Comparison of ENCODE assay signal across 8 cellular contexts in the genomic region with DNA sequence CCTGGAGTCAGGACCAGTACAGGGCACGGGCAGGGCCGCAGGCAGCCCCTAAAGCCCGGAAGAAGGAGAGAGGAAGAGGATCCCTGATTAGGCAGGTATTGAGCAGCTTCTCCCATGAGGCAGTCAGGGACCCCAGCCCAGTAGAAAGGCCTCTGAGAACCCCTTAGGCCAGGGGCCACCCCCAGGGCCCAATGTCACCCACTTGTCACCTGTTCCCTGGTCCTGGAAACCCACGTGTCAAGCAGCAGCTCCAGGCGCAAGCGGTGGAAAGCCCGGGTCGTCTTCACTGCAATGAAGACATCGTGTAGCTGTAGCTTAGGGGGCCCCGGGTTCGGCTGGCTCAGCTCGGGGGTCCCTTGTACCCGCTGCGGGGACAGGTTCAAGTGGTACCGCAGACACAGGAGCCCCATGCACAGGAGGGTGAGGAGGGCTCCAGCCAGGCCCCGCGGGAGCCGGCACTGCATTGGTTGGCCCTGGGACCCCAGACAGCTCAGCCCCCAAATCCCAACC. TPM values are rescaled to one million over a fixed set of nuclear protein-coding genes. Genes with fewer than 3 reads are reported as not detected.
DNase-seq lines count a peak whose midpoint lies in the region; ATAC-seq, FAIRE-seq and TF ChIP-seq lines count a peak whose summit lies in the region.

No MANE protein-coding gene starts in this region.

- H4K20me1 ChIP-seq in astrocyte (ENCODE audit: insufficient read depth, low read length) (no peaks in the 10 kb centered on the region), PC-9 (ENCODE audit: insufficient read depth) (no peaks in the 10 kb centered on the region)

- TF ChIP-seq POLR2A in sigmoid colon (IDR thresholded peaks at IDR 0.05) = no peak

- H3K27me3 ChIP-seq in astrocyte (ENCODE audit: insufficient read depth, low read length) = no peaks in the 10 kb centered on the region
- H3K27me3 ChIP-seq in sigmoid colon = peaks cover 0 to 56% (median 30%) of the 10 kb centered on the region in 3 donors
- H3K27me3 ChIP-seq in PC-9 (ENCODE audit: insufficient read depth, low read depth) = no peaks in the 10 kb centered on the region

- H3K36me3 Mint-ChIP-seq in astrocyte (ENCODE audit: low read depth, unreplicated experiment) (peaks cover 7% of the 10 kb centered on the region), osteocyte (ENCODE audit: unreplicated experiment) (peaks cover 12% of the 10 kb centered on the region)

- H2AFZ ChIP-seq in astrocyte (ENCODE audit: low read depth, low read length) (no peak overlapping the region), PC-9 (no peak overlapping the region)

- no peak overlapping the region for H3K4me3 Mint-ChIP-seq in astrocyte (ENCODE audit: unreplicated experiment)
- no peak overlapping the region for H3K4me3 Mint-ChIP-seq in osteocyte (ENCODE audit: unreplicated experiment)

- H3K9ac ChIP-seq in astrocyte (ENCODE audit: low read length) = no peak overlapping the region

- TF ChIP-seq CTCF in astrocyte (IDR thresholded peaks at IDR 0.05; ENCODE audit: insufficient read depth, low read depth, low read length) (no peak), sigmoid colon (IDR thresholded peaks at IDR 0.05) (no peak), PC-9 (conservative IDR thresholded peaks at IDR 0.05) (no peak), osteocyte (IDR thresholded peaks at IDR 0.05) (no peak)

- peak overlapping the region; percentile 74 for H3K4me2 ChIP-seq in astrocyte (ENCODE audit: low read length)
- H3K4me2 ChIP-seq in PC-9 = no peak overlapping the region

- H3K36me3 ChIP-seq in astrocyte (ENCODE audit: insufficient read depth, low read length) = peaks cover 3% of the 10 kb centered on the region
- no peaks in the 10 kb centered on the region for H3K36me3 ChIP-seq in sigmoid colon
- H3K36me3 ChIP-seq in PC-9 (ENCODE audit: low read depth) = no peaks in the 10 kb centered on the region

- no peak for TF ChIP-seq EP300 in sigmoid colon (IDR thresholded peaks at IDR 0.05)

- H3K9me3 ChIP-seq in astrocyte (ENCODE audit: insufficient read depth, low read depth, low read length) (no peaks in the 10 kb centered on the region), sigmoid colon (no peaks in the 10 kb centered on the region), PC-9 (ENCODE audit: insufficient read depth, low read depth) (no peaks in the 10 kb centered on the region)

- no peak overlapping the region for H3K27ac Mint-ChIP-seq in astrocyte (ENCODE audit: unreplicated experiment)
- no peak overlapping the region for H3K27ac Mint-ChIP-seq in osteocyte (ENCODE audit: unreplicated experiment)

- H3K4me3 ChIP-seq in astrocyte (ENCODE audit: insufficient read depth, low read depth, low read length) (no peak overlapping the region), sigmoid colon (peak overlapping the region; percentile 10 to 45 (median 34)), PC-9 (no peak overlapping the region)

- 38 to 68% methylated on average over 18 of the region's 18 CpGs for WGBS in sigmoid colon, 2 donors

- CTCF ChIA-PET in PC-9 (lab: Charles Lee) = interaction anchor here (0.6 kb wide), 1 partner anchor 197 kb away, joined by 5 read pairs; no protein-coding TSS in a partner anchor

- peaks cover 20% of the 10 kb centered on the region for H3F3A ChIP-seq in PC-9 (ENCODE audit: insufficient read depth, low read depth)

- H3K79me2 ChIP-seq in astrocyte (ENCODE audit: insufficient read depth, low read length) (no peaks in the 10 kb centered on the region), PC-9 (ENCODE audit: low read depth) (no peaks in the 10 kb centered on the region)

- BruUV-seq in PC-9 (replicated peaks; lab: Mats Ljungman, UMichigan) = no TSS peak

- intact Hi-C loops in sigmoid colon (cut with DNase I) = no loop called here
- intact Hi-C loops in PC-9 (cut with micrococcal nuclease; ENCODE audit: unreplicated experiment) = no loop called here

- peaks cover 9% of the 10 kb centered on the region for H3K4me1 ChIP-seq in astrocyte (ENCODE audit: insufficient read depth, low read length)
- H3K4me1 ChIP-seq in sigmoid colon = peaks cover 0 to 13% (median 9%) of the 10 kb centered on the region in 4 donors
- no peaks in the 10 kb centered on the region for H3K4me1 ChIP-seq in PC-9 (replicated peaks; ENCODE audit: insufficient read depth)

- no peaks in the 10 kb centered on the region for H3K9me2 ChIP-seq in PC-9 (ENCODE audit: insufficient read depth)

- H3K27ac ChIP-seq in astrocyte (ENCODE audit: low read depth, low read length) (no peak overlapping the region), sigmoid colon (peak overlapping the region; percentile 59 to 65 (median 60)), PC-9 (no peak overlapping the region)

- POLR2A ChIA-PET in PC-9 (lab: Charles Lee; ENCODE audit: unreplicated experiment) = no interaction called here

- DNase-seq in NAMALWA (ENCODE audit: low spot score) (peak; percentile 62), astrocyte (ENCODE audit: low read depth) (no peak), sigmoid colon (no peak), retina (no peak), PC-9 (no peak), AML-193 (lab: John Stamatoyannopoulos, UW) (no peak), osteocyte (ENCODE audit: extremely low spot score, unreplicated experiment) (no peak)

- FAIRE-seq in astrocyte (lab: Jason Lieb, UNC) = no peak

- H3K27me3 Mint-ChIP-seq in astrocyte (ENCODE audit: low read depth, unreplicated experiment) = peaks cover 28% of the 10 kb centered on the region
- H3K27me3 Mint-ChIP-seq in osteocyte (ENCODE audit: unreplicated experiment) = no peaks in the 10 kb centered on the region

- H3K9me3 Mint-ChIP-seq in astrocyte (ENCODE audit: unreplicated experiment) = no peaks in the 10 kb centered on the region
- no peaks in the 10 kb centered on the region for H3K9me3 Mint-ChIP-seq in osteocyte (ENCODE audit: unreplicated experiment)

- peak; percentile 9 for ATAC-seq in GM19452 (IDR thresholded peaks at IDR 0.05; ENCODE audit: unreplicated experiment)

- H3K4me1 Mint-ChIP-seq in astrocyte (ENCODE audit: low read depth, unreplicated experiment) (peaks cover 8% of the 10 kb centered on the region), osteocyte (ENCODE audit: unreplicated experiment) (peaks cover 25% of the 10 kb centered on the region)

RNA-seq across cellular contexts. Expression of a gene that starts 0.4 kb away (rescaled TPM):
- total RNA-seq in astrocyte (0.87 and 1.4 TPM in 2 replicates), sigmoid colon (10 to 100 TPM in 3 of 4 donors, 1 to 10 TPM in 1; 8.0 to 15.3 (median 11.4) TPM), PC-9 (2021) (26.0 and 28.1 TPM in 2 replicates), osteocyte (1.5 and 2.3 TPM in 2 replicates)
- polyA plus RNA-seq in sigmoid colon = 10 to 100 TPM in 2 of 3 donors, 1 to 10 TPM in 1; 9.9 to 33.9 (median 10.8) TPM

RNA-seq across cellular contexts. Expression of a gene that starts 33.4 kb away (rescaled TPM):
- total RNA-seq in astrocyte (19.7 and 22.6 TPM in 2 replicates), sigmoid colon (1 to 10 TPM; 2.8 to 8.6 (median 3.5) TPM), PC-9 (2021) (63.9 and 76.7 TPM in 2 replicates), osteocyte (29.2 and 31.5 TPM in 2 replicates)
- 10 to 100 TPM; 31.8 to 41.0 (median 37.7) TPM for polyA plus RNA-seq in sigmoid colon

RNA-seq across cellular contexts. Expression of a gene that starts 58.5 kb away (rescaled TPM):
- total RNA-seq in astrocyte (2.8 and 3.0 TPM in 2 replicates), sigmoid colon (under 1 TPM in 3 of 4 donors, not detected in 1; under 0.01 to 0.55 (median under 0.01) TPM), PC-9 (2021) (30.8 and 36.6 TPM in 2 replicates), osteocyte (0.97 and 0.99 TPM in 2 replicates)
- under 1 TPM in 1 of 3 donors, not detected in 2; 0.31 TPM for polyA plus RNA-seq in sigmoid colon

Comparison
In these comparisons a context has a peak if more than half of its experiments do, and no peak if none do; other contexts are left out.
1. H3K27ac ChIP-seq: peak in sigmoid colon (4 of 4); none in astrocyte (single experiment) and PC-9 (single experiment).
2. H3K4me3 ChIP-seq: peak in sigmoid colon (4 of 4); none in astrocyte (single experiment) and PC-9 (single experiment).